ENCODE assay signal across 8 cellular contexts in genomic region chr3:47380601-47381316, GRCh38. TPM values are rescaled to one million over a fixed set of nuclear protein-coding genes. Genes with fewer than 3 reads are reported as not detected.
A peak's percentile ranks its signal among the peaks of the same experiment; 100 is the strongest.
DNase-seq lines count a peak whose midpoint lies in the region; ATAC-seq and FAIRE-seq lines count a peak whose summit lies in the region.

A gene with protein sequence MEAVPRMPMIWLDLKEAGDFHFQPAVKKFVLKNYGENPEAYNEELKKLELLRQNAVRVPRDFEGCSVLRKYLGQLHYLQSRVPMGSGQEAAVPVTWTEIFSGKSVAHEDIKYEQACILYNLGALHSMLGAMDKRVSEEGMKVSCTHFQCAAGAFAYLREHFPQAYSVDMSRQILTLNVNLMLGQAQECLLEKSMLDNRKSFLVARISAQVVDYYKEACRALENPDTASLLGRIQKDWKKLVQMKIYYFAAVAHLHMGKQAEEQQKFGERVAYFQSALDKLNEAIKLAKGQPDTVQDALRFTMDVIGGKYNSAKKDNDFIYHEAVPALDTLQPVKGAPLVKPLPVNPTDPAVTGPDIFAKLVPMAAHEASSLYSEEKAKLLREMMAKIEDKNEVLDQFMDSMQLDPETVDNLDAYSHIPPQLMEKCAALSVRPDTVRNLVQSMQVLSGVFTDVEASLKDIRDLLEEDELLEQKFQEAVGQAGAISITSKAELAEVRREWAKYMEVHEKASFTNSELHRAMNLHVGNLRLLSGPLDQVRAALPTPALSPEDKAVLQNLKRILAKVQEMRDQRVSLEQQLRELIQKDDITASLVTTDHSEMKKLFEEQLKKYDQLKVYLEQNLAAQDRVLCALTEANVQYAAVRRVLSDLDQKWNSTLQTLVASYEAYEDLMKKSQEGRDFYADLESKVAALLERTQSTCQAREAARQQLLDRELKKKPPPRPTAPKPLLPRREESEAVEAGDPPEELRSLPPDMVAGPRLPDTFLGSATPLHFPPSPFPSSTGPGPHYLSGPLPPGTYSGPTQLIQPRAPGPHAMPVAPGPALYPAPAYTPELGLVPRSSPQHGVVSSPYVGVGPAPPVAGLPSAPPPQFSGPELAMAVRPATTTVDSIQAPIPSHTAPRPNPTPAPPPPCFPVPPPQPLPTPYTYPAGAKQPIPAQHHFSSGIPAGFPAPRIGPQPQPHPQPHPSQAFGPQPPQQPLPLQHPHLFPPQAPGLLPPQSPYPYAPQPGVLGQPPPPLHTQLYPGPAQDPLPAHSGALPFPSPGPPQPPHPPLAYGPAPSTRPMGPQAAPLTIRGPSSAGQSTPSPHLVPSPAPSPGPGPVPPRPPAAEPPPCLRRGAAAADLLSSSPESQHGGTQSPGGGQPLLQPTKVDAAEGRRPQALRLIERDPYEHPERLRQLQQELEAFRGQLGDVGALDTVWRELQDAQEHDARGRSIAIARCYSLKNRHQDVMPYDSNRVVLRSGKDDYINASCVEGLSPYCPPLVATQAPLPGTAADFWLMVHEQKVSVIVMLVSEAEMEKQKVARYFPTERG (N-terminal part only) (plus strand): TSS chr3:47381021. CDS start chr3:47381097, 76 bp downstream.

- no peaks in the 10 kb centered on the region for H3K27me3 Mint-ChIP-seq in activated T-cell treated with anti-CD3 and anti-CD28 coated beads, Interleukin-2, amount 50 U/mL, for 72 hours (ENCODE audit: low read depth)

- peak within 1 kb of the TSS; percentile 89 to 91 for H3K4me3 ChIP-seq in muscle layer of duodenum (ENCODE audit: low read depth in 1 of 2, low read length in 2 of 2)

- H3K4me1 ChIP-seq in muscle layer of duodenum (ENCODE audit: control insufficient read depth in 1 of 2, insufficient read depth in 2 of 2, low read length in 2 of 2): peaks cover 6 to 27% of the 10 kb centered on the region in 2 donors

- peak within 1 kb of the TSS; percentile 100 for H3K27ac Mint-ChIP-seq in activated T-cell treated with anti-CD3 and anti-CD28 coated beads, Interleukin-2, amount 50 U/mL, for 72 hours

- peaks cover 6% of the 10 kb centered on the region for H3K36me3 ChIP-seq in KOPT-K1 (ENCODE audit: insufficient read depth, low read length)
- H3K36me3 ChIP-seq in muscle layer of duodenum (ENCODE audit: control insufficient read depth in 1 of 2, insufficient read depth in 2 of 2, low read length in 2 of 2): peaks cover 0 to 3% of the 10 kb centered on the region in 2 donors

- peak; percentile 78 for FAIRE-seq in RCC 7860 (lab: Jason Lieb, UNC)

- ATAC-seq in GM21786 (IDR thresholded peaks at IDR 0.05; ENCODE audit: unreplicated experiment) (peak; percentile 84), esophagus mucosa (peak; percentile 89)
- ATAC-seq in activated T-cell treated with anti-CD3 and anti-CD28 coated beads, Interleukin-2, amount 50 U/mL, for 72 hours (replicated peaks in 1 of 2): peak; percentile 84 to 85

- no peaks in the 10 kb centered on the region for H3K27me3 ChIP-seq in muscle layer of duodenum (ENCODE audit: low read depth, low read length)

- H3K27ac ChIP-seq in KOPT-K1 (ENCODE audit: low read depth, low read length, poor library complexity, severe bottlenecking) (peak within 1 kb of the TSS; percentile 89), muscle layer of duodenum (ENCODE audit: low read length) (peak within 1 kb of the TSS; percentile 92)

- DNase-seq in DMS79 (lab: John Stamatoyannopoulos, UW) (peak; percentile 82), RCC 7860 (ENCODE audit: low spot score) (peak; percentile 95)
- peak; percentile 98 for DNase-seq in activated T-cell treated with anti-CD3 and anti-CD28 coated beads, Interleukin-2, amount 50 U/mL, for 72 hours
- DNase-seq in stimulated activated CD8-positive, alpha-beta memory T cell treated with anti-CD3 and anti-CD28 coated beads, Interleukin-7, amount 100 ng/mL, for 4 hours (ENCODE audit: low read depth in 2 of 2): peak; percentile 96 to 97

- peaks cover 3 to 8% of the 10 kb centered on the region in 2 donors for H3K36me3 Mint-ChIP-seq in activated T-cell treated with anti-CD3 and anti-CD28 coated beads, Interleukin-2, amount 50 U/mL, for 72 hours (ENCODE audit: insufficient read depth in 2 of 2)

- H3K9me3 ChIP-seq in KOPT-K1 (ENCODE audit: insufficient read depth, low read length, poor library complexity, severe bottlenecking) (no peaks in the 10 kb centered on the region), muscle layer of duodenum (ENCODE audit: control insufficient read depth in 1 of 2, low read length in 2 of 2) (no peaks in the 10 kb centered on the region)

- H3K4me1 Mint-ChIP-seq in activated T-cell treated with anti-CD3 and anti-CD28 coated beads, Interleukin-2, amount 50 U/mL, for 72 hours (ENCODE audit: low read depth): peaks cover 58% of the 10 kb centered on the region

- H3K9me3 Mint-ChIP-seq in activated T-cell treated with anti-CD3 and anti-CD28 coated beads, Interleukin-2, amount 50 U/mL, for 72 hours: no peaks in the 10 kb centered on the region

- peak within 1 kb of the TSS; percentile 99 to 100 for H3K4me3 Mint-ChIP-seq in activated T-cell treated with anti-CD3 and anti-CD28 coated beads, Interleukin-2, amount 50 U/mL, for 72 hours

RNA-seq across cellular contexts. Expression of the gene that starts here (rescaled TPM):
- 10 to 100 TPM; 24.1 to 38.8 TPM for total RNA-seq in activated T-cell treated with anti-CD3 and anti-CD28 coated beads, Interleukin-2, amount 50 U/mL, for 72 hours
- total RNA-seq in esophagus mucosa: 26.1 TPM

Comparison
In these comparisons a context has a peak if more than half of its experiments do, and no peak if none do; other contexts are left out.
1. Peak in every context shown above with its lines: DNase-seq, ATAC-seq, H3K4me3 ChIP-seq and H3K27ac ChIP-seq.